Comparison of ENCODE assay signal across 8 cellular contexts in genomic region chr11:77066229-77067023, GRCh38. TPM values are rescaled to one million over a fixed set of nuclear protein-coding genes. Genes with fewer than 3 reads are reported as not detected.
DNase-seq lines count a peak whose midpoint lies in the region; ATAC-seq and TF ChIP-seq lines count a peak whose summit lies in the region.

Gene CAPN5, plus strand, starts transcription at chr11:77066971. Its CDS starts 17,916 bp downstream, at chr11:77084887.

- H3K27me3 Mint-ChIP-seq in IgD-negative memory B cell (peaks cover under 1% of the 10 kb centered on the region), natural killer cell (ENCODE audit: low read depth in 2 of 2) (peaks cover 9 to 11% of the 10 kb centered on the region in 2 donors)
- peaks cover 27% of the 10 kb centered on the region for H3K27me3 Mint-ChIP-seq in activated T-helper 1 cell treated with anti-CD3 and anti-CD28 coated beads, Interleukin-12 subunit alpha, Interleukin-12 subunit beta, Interleukin-2, Interleukin-4 antibody, amounts not matched to agents 30 ng/mL and 10 ng/mL and 1 ng/mL, durations not matched to agents 14 hours and 24 hours and 36 hours (ENCODE audit: insufficient read depth)
- H3K27me3 Mint-ChIP-seq in stimulated activated naive B cell treated with anti-CD40 and anti-IgM and Interleukin-4, amounts not matched to agents 10 μg/mL and 1 μg/mL and 100 μg/mL, for 72 hours: peaks cover 5 to 8% of the 10 kb centered on the region in 2 donors

- no peaks in the 10 kb centered on the region for H3K36me3 Mint-ChIP-seq in IgD-negative memory B cell
- H3K36me3 Mint-ChIP-seq in activated T-helper 1 cell treated with anti-CD3 and anti-CD28 coated beads, Interleukin-12 subunit alpha, Interleukin-12 subunit beta, Interleukin-2, Interleukin-4 antibody, amounts not matched to agents 30 ng/mL and 10 ng/mL and 1 ng/mL, durations not matched to agents 14 hours and 24 hours and 36 hours (ENCODE audit: low read depth): no peaks in the 10 kb centered on the region
- no peaks in the 10 kb centered on the region for H3K36me3 Mint-ChIP-seq in natural killer cell
- H3K36me3 Mint-ChIP-seq in stimulated activated naive B cell treated with anti-CD40 and anti-IgM and Interleukin-4, amounts not matched to agents 10 μg/mL and 1 μg/mL and 100 μg/mL, for 72 hours: no peaks in the 10 kb centered on the region

- H3K4me3 Mint-ChIP-seq in IgD-negative memory B cell (peak within 1 kb of the TSS; percentile 82 to 99 (median 91)), natural killer cell (peak within 1 kb of the TSS; percentile 91)
- peak within 1 kb of the TSS; percentile 86 for H3K4me3 Mint-ChIP-seq in activated T-helper 1 cell treated with anti-CD3 and anti-CD28 coated beads, Interleukin-12 subunit alpha, Interleukin-12 subunit beta, Interleukin-2, Interleukin-4 antibody, amounts not matched to agents 30 ng/mL and 10 ng/mL and 1 ng/mL, durations not matched to agents 14 hours and 24 hours and 36 hours
- peak within 1 kb of the TSS; percentile 93 to 97 for H3K4me3 Mint-ChIP-seq in stimulated activated naive B cell treated with anti-CD40 and anti-IgM and Interleukin-4, amounts not matched to agents 10 μg/mL and 1 μg/mL and 100 μg/mL, for 72 hours

- peak within 1 kb of the TSS; percentile 66 for H3K9ac ChIP-seq in fibroblast of lung (ENCODE audit: insufficient read depth, low read length)

- POLR2A ChIA-PET in Panc1 (lab: Charles Lee): no interaction called here

- H3K36me3 ChIP-seq in Panc1 (ENCODE audit: control insufficient read depth, insufficient read depth, low read length) (no peaks in the 10 kb centered on the region), fibroblast of lung (ENCODE audit: control insufficient read depth, insufficient read depth, low read length) (peaks cover 1% of the 10 kb centered on the region)

- no peak; the same call in 1 of the 2 replicates for TF ChIP-seq CTCF in Panc1 (IDR thresholded peaks at IDR 0.05)
- peak; percentile 11 to 28 for TF ChIP-seq CTCF in fibroblast of lung (conservative IDR thresholded peaks at IDR 0.05 in 1 of 2, IDR thresholded peaks at IDR 0.05 in 1 of 2; ENCODE audit: low read depth in 1 of 2, low read length in 2 of 2)
- peak; percentile 51 for TF ChIP-seq CTCF in natural killer cell (IDR thresholded peaks at IDR 0.05)

- peaks cover 14% of the 10 kb centered on the region for H3K79me2 ChIP-seq in fibroblast of lung (ENCODE audit: control insufficient read depth, insufficient read depth, low read length)

- no peaks in the 10 kb centered on the region for H3K27me3 ChIP-seq in Panc1 (ENCODE audit: control insufficient read depth, insufficient read depth, low read length)
- H3K27me3 ChIP-seq in fibroblast of lung (ENCODE audit: control insufficient read depth, insufficient read depth, low read length): no peaks in the 10 kb centered on the region

- intact Hi-C loops in Panc1 (cut with micrococcal nuclease; ENCODE audit: unreplicated experiment) (no loop called here), natural killer cell (cut with micrococcal nuclease) (loop anchor here (1.0 kb wide), 1 partner anchor 25 kb away; no protein-coding TSS in a partner anchor)
- intact Hi-C loops in activated T-helper 1 cell treated with anti-CD3 and anti-CD28 coated beads, Interleukin-12 subunit alpha, Interleukin-12 subunit beta, Interleukin-2, Interleukin-4 antibody, amounts not matched to agents 30 ng/mL and 10 ng/mL and 1 ng/mL, durations not matched to agents 14 hours and 24 hours and 36 hours (cut with micrococcal nuclease): loop anchor here (1.0 to 10.0 kb wide), 5 partner anchors 16 to 622 kb away; partner anchors contain the start of gene EMSY

- peak within 1 kb of the TSS; percentile 65 for H2AFZ ChIP-seq in fibroblast of lung (ENCODE audit: low read length)

- H3K27ac ChIP-seq in Panc1 (ENCODE audit: low read length) (peak within 1 kb of the TSS; percentile 77), fibroblast of lung (ENCODE audit: insufficient read depth, low read length) (peak within 1 kb of the TSS; percentile 75)

- H3K9me3 Mint-ChIP-seq in IgD-negative memory B cell: no peaks in the 10 kb centered on the region
- no peaks in the 10 kb centered on the region for H3K9me3 Mint-ChIP-seq in activated T-helper 1 cell treated with anti-CD3 and anti-CD28 coated beads, Interleukin-12 subunit alpha, Interleukin-12 subunit beta, Interleukin-2, Interleukin-4 antibody, amounts not matched to agents 30 ng/mL and 10 ng/mL and 1 ng/mL, durations not matched to agents 14 hours and 24 hours and 36 hours
- no peaks in the 10 kb centered on the region for H3K9me3 Mint-ChIP-seq in natural killer cell
- no peaks in the 10 kb centered on the region for H3K9me3 Mint-ChIP-seq in stimulated activated naive B cell treated with anti-CD40 and anti-IgM and Interleukin-4, amounts not matched to agents 10 μg/mL and 1 μg/mL and 100 μg/mL, for 72 hours

- in situ Hi-C loops in Panc1 (cut with HindIII; ENCODE audit: low pct_unique_long_range_greater_than_20kb, low sequenced_read_pairs): loop anchor here (10.0 kb wide), 1 partner anchor 78 kb away; no protein-coding TSS in a partner anchor

- ATAC-seq in GM21576 (IDR thresholded peaks at IDR 0.05; ENCODE audit: unreplicated experiment): peak; percentile 88
- peak; percentile 94 for ATAC-seq in Panc1
- peak; percentile 96 to 97 (median 97) for ATAC-seq in natural killer cell
- peak; percentile 92 to 96 for ATAC-seq in stimulated activated naive B cell treated with anti-CD40 and anti-IgM and Interleukin-4, amounts not matched to agents 10 μg/mL and 1 μg/mL and 100 μg/mL, for 72 hours (replicated peaks)

- BruUV-seq in Panc1 (replicated peaks; lab: Mats Ljungman, UMichigan): no TSS peak

- H3K4me1 Mint-ChIP-seq in IgD-negative memory B cell (peaks cover 3 to 9% (median 3%) of the 10 kb centered on the region in 3 donors), natural killer cell (peaks cover 29 to 47% of the 10 kb centered on the region in 2 donors)
- no peaks in the 10 kb centered on the region for H3K4me1 Mint-ChIP-seq in activated T-helper 1 cell treated with anti-CD3 and anti-CD28 coated beads, Interleukin-12 subunit alpha, Interleukin-12 subunit beta, Interleukin-2, Interleukin-4 antibody, amounts not matched to agents 30 ng/mL and 10 ng/mL and 1 ng/mL, durations not matched to agents 14 hours and 24 hours and 36 hours (ENCODE audit: low read depth)
- H3K4me1 Mint-ChIP-seq in stimulated activated naive B cell treated with anti-CD40 and anti-IgM and Interleukin-4, amounts not matched to agents 10 μg/mL and 1 μg/mL and 100 μg/mL, for 72 hours: peaks cover 5 to 14% of the 10 kb centered on the region in 2 donors

- H3K9me3 ChIP-seq in Panc1 (ENCODE audit: control insufficient read depth, insufficient read depth, low read depth, low read length): no peaks in the 10 kb centered on the region
- H3K9me3 ChIP-seq in fibroblast of lung (ENCODE audit: control insufficient read depth, insufficient read depth, low read depth, low read length): no peaks in the 10 kb centered on the region

- H4K20me1 ChIP-seq in fibroblast of lung (ENCODE audit: control insufficient read depth, extremely low read depth, insufficient read depth, low read length): no peaks in the 10 kb centered on the region

- DNase-seq in DMS53 treated with DMSO at 0.1 percent for 48 hours (lab: John Stamatoyannopoulos, UW; ENCODE audit: unreplicated experiment) (peak; percentile 95), Panc1 (ENCODE audit: low read depth, low spot score) (no peak), fibroblast of lung (ENCODE audit: low read depth in 2 of 2) (peak; percentile 90 to 92), natural killer cell (peak; percentile 89)
- peak; percentile 80 for DNase-seq in activated T-helper 1 cell treated with anti-CD3 and anti-CD28 coated beads, Interleukin-12 subunit alpha, Interleukin-12 subunit beta, Interleukin-2, Interleukin-4 antibody, amounts not matched to agents 30 ng/mL and 10 ng/mL and 1 ng/mL, durations not matched to agents 14 hours and 24 hours and 36 hours (ENCODE audit: low spot score)
- peak; percentile 82 for DNase-seq in stimulated activated naive B cell treated with anti-CD40 and anti-IgM and Interleukin-4, amounts not matched to agents 10 μg/mL and 1 μg/mL and 100 μg/mL, for 72 hours

- H3K4me3 ChIP-seq in Panc1 (ENCODE audit: low read depth in 2 of 2, low read length in 2 of 2) (peak within 1 kb of the TSS; percentile 74 to 79), fibroblast of lung (replicated peaks in 1 of 4; ENCODE audit: control extremely low read depth in 1 of 4, insufficient read depth in 1 of 4, low read depth in 3 of 4, low read length in 4 of 4) (peak within 1 kb of the TSS; percentile 52 to 79 (median 72))

- peaks cover 6% of the 10 kb centered on the region for H3K4me1 ChIP-seq in Panc1 (ENCODE audit: control insufficient read depth, insufficient read depth, low read length)
- peaks cover 13% of the 10 kb centered on the region for H3K4me1 ChIP-seq in fibroblast of lung (ENCODE audit: control insufficient read depth, extremely low read depth, insufficient read depth, low read length)

- peak within 1 kb of the TSS; percentile 96 for H3K4me2 ChIP-seq in fibroblast of lung (ENCODE audit: extremely low read depth, insufficient read depth, low read length)

- H3K27ac Mint-ChIP-seq in IgD-negative memory B cell (peak within 1 kb of the TSS; percentile 41 to 94 (median 64)), natural killer cell (peak within 1 kb of the TSS; percentile 78 to 83)
- no peak within 1 kb of the TSS for H3K27ac Mint-ChIP-seq in activated T-helper 1 cell treated with anti-CD3 and anti-CD28 coated beads, Interleukin-12 subunit alpha, Interleukin-12 subunit beta, Interleukin-2, Interleukin-4 antibody, amounts not matched to agents 30 ng/mL and 10 ng/mL and 1 ng/mL, durations not matched to agents 14 hours and 24 hours and 36 hours
- H3K27ac Mint-ChIP-seq in stimulated activated naive B cell treated with anti-CD40 and anti-IgM and Interleukin-4, amounts not matched to agents 10 μg/mL and 1 μg/mL and 100 μg/mL, for 72 hours: peak within 1 kb of the TSS; percentile 94

- CTCF ChIA-PET in Panc1 (lab: Charles Lee): interaction anchor here (0.9 kb wide), 1 partner anchor 25 kb away, joined by 6 read pairs; no protein-coding TSS in a partner anchor

RNA-seq across cellular contexts. Expression of gene CAPN5, which starts in this region (rescaled TPM):
- polyA plus RNA-seq in IgD-negative memory B cell (1.1 TPM), fibroblast of lung (20.4 and 29.0 TPM in 2 replicates)
- total RNA-seq in Panc1 (2021; ENCODE audit: unreplicated experiment) (17.3 TPM), fibroblast of lung (12.3 and 17.5 TPM in 2 replicates), natural killer cell (10 to 100 TPM; 32.3 to 34.5 (median 34.3) TPM)
- 24.6 TPM for polyA plus RNA-seq in Panc1 (2012; ENCODE audit: insufficient read length)
- 0.10 and 0.32 TPM in 2 replicates for total RNA-seq in activated T-helper 1 cell treated with anti-CD3 and anti-CD28 coated beads, Interleukin-12 subunit alpha, Interleukin-12 subunit beta, Interleukin-2, Interleukin-4 antibody, amounts not matched to agents 30 ng/mL and 10 ng/mL and 1 ng/mL, durations not matched to agents 14 hours and 24 hours and 36 hours
- polyA plus RNA-seq in fibroblast of lung (2012): 21.9 and 30.1 TPM in 2 replicates
- 37.0 and 64.5 TPM in 2 replicates for polyA minus RNA-seq in fibroblast of lung (ENCODE audit: low replicate concordance)

Comparison
In these comparisons a context has a peak if more than half of its experiments do, and no peak if none do; other contexts are left out.
1. RNA of gene CAPN5 (total RNA-seq): 32.3 to 34.5 TPM in natural killer cell, 12.3 to 17.5 TPM in fibroblast of lung and 17.3 TPM in Panc1 (single experiment); 0.10 to 0.32 TPM in activated T-helper 1 cell treated with anti-CD3 and anti-CD28 coated beads, Interleukin-12 subunit alpha, Interleukin-12 subunit beta, Interleukin-2, Interleukin-4 antibody, amounts not matched to agents 30 ng/mL and 10 ng/mL and 1 ng/mL, durations not matched to agents 14 hours and 24 hours and 36 hours; every median in the first group is over 10 times any median in the second.
2. RNA of gene CAPN5 (polyA plus RNA-seq): 20.4 to 30.1 TPM in fibroblast of lung; 1.1 TPM in IgD-negative memory B cell (single experiment); every median in the first group is over 10 times any median in the second.
3. Peak in DNase-seq in activated T-helper 1 cell treated with anti-CD3 and anti-CD28 coated beads, Interleukin-12 subunit alpha, Interleukin-12 subunit beta, Interleukin-2, Interleukin-4 antibody, amounts not matched to agents 30 ng/mL and 10 ng/mL and 1 ng/mL, durations not matched to agents 14 hours and 24 hours and 36 hours; RNA of the gene not detected or under 1 TPM.
4. Peak in every context shown above with its lines, with median percentiles within 50 percentile points of each other: ATAC-seq and H3K4me3 Mint-ChIP-seq.